In genomic region chr10:99740261-99740660, GRCh38 we compare ENCODE assay signal across 17 cellular contexts.
"Had no signal": no experiment of that assay in that cellular context is flagged by ENCODE, and none has a peak within 500 bp of the region (broad histone marks: within the 10 kb centered on the region; RNA-seq: fewer than 3 reads in every experiment).

No MANE protein-coding gene starts in this region.

- H3K9me3 ChIP-seq: colonic mucosa had no signal

- DNase-seq: colonic mucosa; dermis blood vessel endothelial cell; foreskin keratinocyte; head of caudate nucleus; kidney glomerular epithelial cell; mammary epithelial cell; nephron progenitor cell; stimulated activated CD4-positive, alpha-beta T cell treated with anti-CD3 and anti-CD28 coated beads, Interleukin-4, amount 100 ng/mL, for 1 hour; stimulated activated CD8-positive, alpha-beta memory T cell treated with anti-CD3 and anti-CD28 coated beads, Interleukin-4, amount 100 ng/mL, for 48 hours; upper lobe of right lung had no signal

- H3K27me3 ChIP-seq: colonic mucosa, foreskin keratinocyte, hepatocyte, tibial nerve, upper lobe of right lung, vagina had no signal

- H3K4me1 ChIP-seq: colonic mucosa, foreskin keratinocyte, tibial nerve, upper lobe of right lung had no signal

- ATAC-seq: foreskin keratinocyte; left lobe of liver; naive thymus-derived CD4-positive, alpha-beta T cell; stimulated activated effector memory CD8-positive, alpha-beta T cell treated with anti-CD3 and anti-CD28 coated beads, Interleukin-12 subunit alpha, Interleukin-12 subunit beta, amount 100 ng/mL, for 72 hours; upper lobe of right lung had no signal

- H2AFZ ChIP-seq: hepatocyte had no signal

- H3K4me2 ChIP-seq: hepatocyte, smooth muscle cell had no signal

- H3K4me3 ChIP-seq: colonic mucosa, hepatocyte, smooth muscle cell, tibial nerve, upper lobe of right lung, vagina had no signal

- H3K27ac ChIP-seq: colonic mucosa, foreskin keratinocyte, hepatocyte, tibial nerve, upper lobe of right lung, vagina had no signal
